In the genomic region with DNA sequence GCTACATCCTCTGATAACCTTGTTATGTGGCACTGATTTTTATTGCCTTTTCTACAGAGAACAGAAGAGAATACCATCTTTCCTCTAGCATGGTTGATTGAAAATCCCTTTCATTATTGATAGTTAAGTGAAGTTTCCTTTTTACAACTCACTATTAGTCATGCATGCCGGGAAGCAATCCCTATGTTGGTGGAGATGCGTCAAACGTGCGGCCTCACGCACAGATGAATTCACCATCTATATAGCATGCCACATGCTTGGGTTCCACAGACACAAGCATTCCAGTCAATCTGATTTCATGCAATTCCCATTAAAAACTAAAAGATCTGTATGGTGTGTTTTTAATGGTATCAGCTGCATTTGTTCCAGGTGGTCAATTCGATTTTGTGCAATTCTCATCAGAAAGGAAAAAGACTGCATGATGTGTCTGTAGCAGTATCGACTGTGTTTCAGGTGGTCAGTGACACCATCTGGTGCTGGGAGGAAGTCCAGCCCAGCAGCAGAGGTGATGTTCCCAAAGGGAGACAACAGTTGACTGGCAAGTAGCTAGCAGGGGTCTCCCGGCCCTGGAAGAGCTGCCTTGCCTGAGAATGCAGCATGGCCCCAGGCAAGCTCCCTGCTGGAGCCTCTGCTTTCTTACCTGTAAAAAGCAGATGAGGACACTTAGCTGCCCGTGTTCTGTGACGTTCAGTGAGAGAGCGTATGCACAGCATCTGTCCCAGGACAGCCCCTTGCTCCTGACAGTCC, we compare ENCODE assay signal across 27 cellular contexts.
DNase-seq lines count a peak whose midpoint lies in the region; FAIRE-seq and TF ChIP-seq lines count a peak whose summit lies in the region.
"Had no signal": no experiment of that assay in that cellular context is flagged by ENCODE, and none has a peak within 500 bp of the region (broad histone marks: within the 10 kb centered on the region; RNA-seq: fewer than 3 reads in every experiment).

No MANE protein-coding gene starts in this region.

- POLR2A ChIA-PET in SK-N-SH (lab: Yijun Ruan, JAX), result no interaction called here

- no peak for TF ChIP-seq EP300 in SK-N-SH (IDR thresholded peaks at IDR 0.05; ENCODE audit: borderline replicate concordance in 1 of 2, low read depth in 1 of 2, low read length in 1 of 2)

- H3K9me3 ChIP-seq in neural progenitor cell (ENCODE audit: low read depth) (no peaks in the 10 kb centered on the region), SK-N-SH (no peaks in the 10 kb centered on the region)
- H3K9me3 ChIP-seq: adrenal gland, BE2C, neutrophil, thyroid gland had no signal

- H3F3A ChIP-seq in neural progenitor cell (ENCODE audit: low read depth) (no peaks in the 10 kb centered on the region), SK-N-SH (replicated peaks; ENCODE audit: insufficient read depth) (no peaks in the 10 kb centered on the region)

- peaks cover 2% of the 10 kb centered on the region for H3K36me3 Mint-ChIP-seq in neural progenitor cell
- H3K36me3 Mint-ChIP-seq: brain had no signal

- 47% methylated on average over 8 of the region's 11 CpGs for WGBS in SK-N-SH (ENCODE audit: low lambda C conversion rate)

- H3K9me3 Mint-ChIP-seq in neural progenitor cell, result peaks cover 14% of the 10 kb centered on the region

- no peak; the same call in 1 of the 2 replicates for TF ChIP-seq RAD21 in SK-N-SH (IDR thresholded peaks at IDR 0.05; ENCODE audit: low read length)

- FAIRE-seq in RCC 7860 (lab: Jason Lieb, UNC) (peak; percentile 69), bronchial epithelial cell (lab: Jason Lieb, UNC) (peak; percentile 43)
- FAIRE-seq: GM18507 had no signal

- no peak overlapping the region for H3K4me3 ChIP-seq in bronchial epithelial cell (ENCODE audit: low read depth, low read length)
- no peak overlapping the region for H3K4me3 ChIP-seq in neural progenitor cell
- no peak overlapping the region for H3K4me3 ChIP-seq in SK-N-SH (ENCODE audit: low read depth in 2 of 2, low read length in 1 of 2)
- H3K4me3 ChIP-seq: adrenal gland, thyroid gland had no signal

- H3K27me3 Mint-ChIP-seq in neural progenitor cell (ENCODE audit: insufficient read depth, low read depth), result peaks cover 21% of the 10 kb centered on the region
- H3K27me3 Mint-ChIP-seq: activated CD4-positive, alpha-beta T cell treated with anti-CD3 and anti-CD28 coated beads, Interleukin-2, amount 10 ng/mL, durations not matched to agents 7 days and 5 days; brain; stimulated activated naive CD8-positive, alpha-beta T cell treated with anti-CD3 and anti-CD28 coated beads, Interleukin-15, amount 100 ng/mL, for 72 hours had no signal

- no peak overlapping the region for H3K4me2 ChIP-seq in neural progenitor cell
- no peak overlapping the region for H3K4me2 ChIP-seq in SK-N-SH

- no peak overlapping the region for H3K9ac ChIP-seq in neural progenitor cell
- H3K9ac ChIP-seq in SK-N-SH, result no peak overlapping the region

- H3K79me2 ChIP-seq in neural progenitor cell (ENCODE audit: low read depth) (no peaks in the 10 kb centered on the region), SK-N-SH (ENCODE audit: insufficient read depth) (no peaks in the 10 kb centered on the region)

- peak; percentile 91 for DNase-seq in ELF-1 (ENCODE audit: low read depth, low spot score)
- no peak for DNase-seq in RCC 7860 (ENCODE audit: low spot score)
- DNase-seq in bronchial epithelial cell (ENCODE audit: low read depth), result peak; percentile 47
- DNase-seq in neural progenitor cell (ENCODE audit: low spot score), result no peak
- DNase-seq in SK-N-SH, result no peak
- DNase-seq in UCSD-AML1 (lab: John Stamatoyannopoulos, UW; ENCODE audit: unreplicated experiment), result no peak
- no peak for DNase-seq in NK-92 (lab: John Stamatoyannopoulos, UW; ENCODE audit: unreplicated experiment)
- DNase-seq: activated CD4-positive, alpha-beta T cell treated with anti-CD3 and anti-CD28 coated beads, Interleukin-2, amount 10 ng/mL, durations not matched to agents 7 days and 5 days; activated naive CD4-positive, alpha-beta T cell treated with Interleukin-2 at 50 U/mL for 16 hours; activated T-cell treated with anti-CD3 and anti-CD28 coated beads, Interleukin-2, amount 50 U/mL, for 48 hours; adrenal gland; BE2C; effector CD4-positive, alpha-beta T cell; erythroblast; KG1; MM.1S; NCI-H1417; NCI-H2107; SHP77; stimulated activated naive CD8-positive, alpha-beta T cell treated with anti-CD3 and anti-CD28 coated beads, Interleukin-15, amount 100 ng/mL, for 72 hours; thyroid gland had no signal

- H3K27ac Mint-ChIP-seq in neural progenitor cell, result peak overlapping the region; percentile 0
- H3K27ac Mint-ChIP-seq: activated CD4-positive, alpha-beta T cell treated with anti-CD3 and anti-CD28 coated beads, Interleukin-2, amount 10 ng/mL, durations not matched to agents 7 days and 5 days; memory B cell; progenitor cell of endocrine pancreas; stimulated activated naive CD8-positive, alpha-beta T cell treated with anti-CD3 and anti-CD28 coated beads, Interleukin-15, amount 100 ng/mL, for 72 hours; T-helper 2 cell treated with Interferon-gamma antibody and Interleukin-4, amounts not matched to agents 5 μg/mL and 100 μg/mL, for 36 hours had no signal

- H3K36me3 ChIP-seq in bronchial epithelial cell (ENCODE audit: control insufficient read depth, insufficient read depth, low read length) (no peaks in the 10 kb centered on the region), neural progenitor cell (no peaks in the 10 kb centered on the region), SK-N-SH (replicated peaks in 1 of 2; ENCODE audit: control insufficient read depth in 1 of 2, insufficient read depth in 2 of 2, low read length in 1 of 2) (no peaks in the 10 kb centered on the region)
- H3K36me3 ChIP-seq: adrenal gland, BE2C, neutrophil, thyroid gland had no signal

- H2AFZ ChIP-seq in neural progenitor cell (replicated peaks) (no peak overlapping the region), SK-N-SH (ENCODE audit: low read depth) (no peak overlapping the region)

- H3K9me2 ChIP-seq in SK-N-SH, result no peaks in the 10 kb centered on the region

- peaks cover 8% of the 10 kb centered on the region for H3K4me1 ChIP-seq in neural progenitor cell
- H3K4me1 ChIP-seq in SK-N-SH (ENCODE audit: control insufficient read depth in 1 of 2, insufficient read depth in 2 of 2, low read depth in 1 of 2, low read length in 1 of 2), result peaks cover 0 to 10% of the 10 kb centered on the region in 2 experiments; a peak in 1 of 4 replicates
- H3K4me1 ChIP-seq: adrenal gland, BE2C, thyroid gland had no signal

- CTCF ChIA-PET in SK-N-SH (lab: Yijun Ruan, JAX), result no interaction called here

- no peak overlapping the region for H3K27ac ChIP-seq in neural progenitor cell
- H3K27ac ChIP-seq in SK-N-SH (ENCODE audit: low read depth in 2 of 2, low read length in 1 of 2), result no peak overlapping the region
- H3K27ac ChIP-seq: adrenal gland, neutrophil, thyroid gland had no signal

- H3K27me3 ChIP-seq in bronchial epithelial cell (ENCODE audit: control insufficient read depth, insufficient read depth, low read length) (no peaks in the 10 kb centered on the region), neural progenitor cell (no peaks in the 10 kb centered on the region), SK-N-SH (ENCODE audit: insufficient read depth) (no peaks in the 10 kb centered on the region)
- H3K27me3 ChIP-seq: adrenal gland, BE2C, neutrophil, thyroid gland had no signal

- peaks cover 36% of the 10 kb centered on the region for H3K4me1 Mint-ChIP-seq in neural progenitor cell
- H3K4me1 Mint-ChIP-seq: activated CD4-positive, alpha-beta T cell treated with anti-CD3 and anti-CD28 coated beads, Interleukin-2, amount 10 ng/mL, durations not matched to agents 7 days and 5 days had no signal

- no peak overlapping the region for H3K4me3 Mint-ChIP-seq in neural progenitor cell
- H3K4me3 Mint-ChIP-seq: activated CD4-positive, alpha-beta T cell treated with anti-CD3 and anti-CD28 coated beads, Interleukin-2, amount 10 ng/mL, durations not matched to agents 7 days and 5 days; memory B cell; stimulated activated naive CD8-positive, alpha-beta T cell treated with anti-CD3 and anti-CD28 coated beads, Interleukin-15, amount 100 ng/mL, for 72 hours; T-helper 2 cell treated with Interferon-gamma antibody and Interleukin-4, amounts not matched to agents 5 μg/mL and 100 μg/mL, for 36 hours had no signal

- TF ChIP-seq CTCF in bronchial epithelial cell (IDR thresholded peaks at IDR 0.05; ENCODE audit: insufficient read depth, low read length, severe bottlenecking) (no peak), neural progenitor cell (IDR thresholded peaks at IDR 0.05) (no peak), SK-N-SH (IDR thresholded peaks at IDR 0.05) (no peak)

- H4K20me1 ChIP-seq in neural progenitor cell (ENCODE audit: low read depth) (no peaks in the 10 kb centered on the region), SK-N-SH (ENCODE audit: insufficient read depth) (no peaks in the 10 kb centered on the region)

TF ChIP-seq in SK-N-SH, 30 proteins besides CTCF, POLR2A, EP300 and RAD21 (continues in another document):
- no peak for TF ChIP-seq MXI1 (IDR thresholded peaks at IDR 0.05; ENCODE audit: low read depth, low read length)
- no peak for TF ChIP-seq MEF2A (IDR thresholded peaks at IDR 0.05; ENCODE audit: borderline replicate concordance, low read depth)
- no peak for TF ChIP-seq RFX5 (IDR thresholded peaks at IDR 0.05; ENCODE audit: low read length)
- TF ChIP-seq IRF3 (IDR thresholded peaks at IDR 0.05; ENCODE audit: low read depth, low read length), result no peak
- TF ChIP-seq TAF1 (IDR thresholded peaks at IDR 0.05; ENCODE audit: borderline replicate concordance, low read depth, low read length), result no peak

Comparison
In these comparisons a context has a peak if more than half of its experiments do, and no peak if none do; other contexts are left out.
1. DNase-seq: peak in ELF-1 (single experiment) and bronchial epithelial cell (single experiment); none in RCC 7860 (single experiment), neural progenitor cell (single experiment), SK-N-SH (single experiment), UCSD-AML1 (single experiment) and NK-92 (single experiment).